Comparison of ENCODE assay signal across 11 cellular contexts in genomic region chr10:73937333-73938020, GRCh38. TPM values are rescaled to one million over a fixed set of nuclear protein-coding genes. Genes with fewer than 3 reads are reported as not detected.
DNase-seq lines count a peak whose midpoint lies in the region; ATAC-seq and TF ChIP-seq lines count a peak whose summit lies in the region.
"Had no signal": no experiment of that assay in that cellular context is flagged by ENCODE, and none has a peak within 500 bp of the region (broad histone marks: within the 10 kb centered on the region; RNA-seq: fewer than 3 reads in every experiment).

No MANE protein-coding gene starts in this region.

- intact Hi-C loops in MCF 10A (cut with micrococcal nuclease), result no loop called here
- intact Hi-C loops in heart left ventricle (cut with DNase I), result loop anchor here in 1 of 10 donors (2.0 kb wide), 1 partner anchor 29 kb away; no protein-coding TSS in a partner anchor
- intact Hi-C loops in activated CD4-positive, alpha-beta T cell treated with anti-CD3 and anti-CD28 coated beads for 36 hours (cut with DNase I, micrococcal nuclease), result no loop called here

- H3K4me1 Mint-ChIP-seq in MCF 10A (ENCODE audit: insufficient read depth, unreplicated experiment), result peaks cover 34% of the 10 kb centered on the region
- peaks cover 10% of the 10 kb centered on the region for H3K4me1 Mint-ChIP-seq in activated CD4-positive, alpha-beta T cell treated with anti-CD3 and anti-CD28 coated beads for 36 hours

- H3K4me3 ChIP-seq in heart left ventricle (no peak overlapping the region), skeletal muscle cell (ENCODE audit: low read depth, low read length) (no peak overlapping the region)

- peak overlapping the region; percentile 93 for H3K27ac Mint-ChIP-seq in MCF 10A (ENCODE audit: low read depth, unreplicated experiment)
- H3K27ac Mint-ChIP-seq in activated CD4-positive, alpha-beta T cell treated with anti-CD3 and anti-CD28 coated beads for 36 hours, result no peak overlapping the region

- POLR2A ChIA-PET in MCF 10A (lab: Yijun Ruan, JAX), result interaction anchor here (0.6 to 19.2 kb wide), 3 partner anchors 16 to 49 kb away, joined by 3 to 361 read pairs (median 5); no protein-coding TSS in a partner anchor
- POLR2A ChIA-PET in activated CD4-positive, alpha-beta T cell treated with anti-CD3 and anti-CD28 coated beads for 36 hours (lab: Charles Lee), result interaction anchor here (0.6 to 0.9 kb wide), 2 partner anchors 51 to 211 kb away, joined by 4 to 5 read pairs; no protein-coding TSS in a partner anchor

- DNase-seq in GM03348 (ENCODE audit: low spot score), result peak; percentile 12
- DNase-seq in MCF 10A (ENCODE audit: unreplicated experiment), result peak; percentile 13
- peak in 4 of 5 donors; percentile 74 to 80 (median 74) for DNase-seq in heart left ventricle
- peak; percentile 42 for DNase-seq in skeletal muscle cell (ENCODE audit: low read depth)
- DNase-seq in NCI-H774 (lab: John Stamatoyannopoulos, UW), result no peak
- no peak for DNase-seq in stimulated activated CD4-positive, alpha-beta T cell treated with anti-CD3 and anti-CD28 coated beads, Interleukin-2, amount 100 ng/mL, for 24 hours
- no peak for DNase-seq in activated CD4-positive, alpha-beta T cell treated with anti-CD3 and anti-CD28 coated beads for 36 hours
- DNase-seq: activated CD4-positive, CD25-positive, alpha-beta regulatory T cell treated with anti-CD3 and anti-CD28 coated beads, Interleukin-2, amount 50 U/mL, for 72 hours; islet precursor cell; NCI-H2029 had no signal

- H3K27me3 ChIP-seq in heart left ventricle, result no peaks in the 10 kb centered on the region

- no peaks in the 10 kb centered on the region for H3K9me3 ChIP-seq in heart left ventricle

- H3K27me3 Mint-ChIP-seq in MCF 10A (ENCODE audit: insufficient read depth, unreplicated experiment), result no peaks in the 10 kb centered on the region
- H3K27me3 Mint-ChIP-seq in activated CD4-positive, alpha-beta T cell treated with anti-CD3 and anti-CD28 coated beads for 36 hours, result no peaks in the 10 kb centered on the region

- H3K9me3 Mint-ChIP-seq in MCF 10A (ENCODE audit: unreplicated experiment), result no peaks in the 10 kb centered on the region
- no peaks in the 10 kb centered on the region for H3K9me3 Mint-ChIP-seq in activated CD4-positive, alpha-beta T cell treated with anti-CD3 and anti-CD28 coated beads for 36 hours (ENCODE audit: low read depth)

- H3K36me3 ChIP-seq in heart left ventricle, result no peaks in the 10 kb centered on the region

- peak; percentile 45 to 88 (median 73) for ATAC-seq in heart left ventricle
- ATAC-seq in HG02840 (IDR thresholded peaks at IDR 0.05; ENCODE audit: low FRiP score, unreplicated experiment), result no peak
- ATAC-seq in activated CD4-positive, alpha-beta T cell treated with anti-CD3 and anti-CD28 coated beads for 36 hours, result no peak

- BruUV-seq in MCF 10A (replicated peaks; lab: Mats Ljungman, UMichigan), result no TSS peak

- TF ChIP-seq CTCF in MCF 10A (IDR thresholded peaks at IDR 0.05; ENCODE audit: unreplicated experiment), result no peak
- no peak for TF ChIP-seq CTCF in heart left ventricle (IDR thresholded peaks at IDR 0.05)

- CTCF ChIA-PET in MCF 10A (lab: Yijun Ruan, JAX), result interaction anchor here (0.6 to 24.2 kb wide), 5 partner anchors 53 to 200 kb away, joined by 3 to 658 read pairs (median 3); partner anchors contain the start of gene CAMK2G
- CTCF ChIA-PET in activated CD4-positive, alpha-beta T cell treated with anti-CD3 and anti-CD28 coated beads for 36 hours (lab: Charles Lee), result interaction anchor here (0.7 to 21.4 kb wide), 6 partner anchors 8 to 89 kb away, joined by 3 to 375 read pairs (median 3); no protein-coding TSS in a partner anchor

- H3K36me3 Mint-ChIP-seq in MCF 10A (ENCODE audit: insufficient read depth, unreplicated experiment), result no peaks in the 10 kb centered on the region
- no peaks in the 10 kb centered on the region for H3K36me3 Mint-ChIP-seq in activated CD4-positive, alpha-beta T cell treated with anti-CD3 and anti-CD28 coated beads for 36 hours (ENCODE audit: low read depth)

- TF ChIP-seq POLR2A in heart left ventricle (IDR thresholded peaks at IDR 0.05), result no peak

- H3K4me3 Mint-ChIP-seq in MCF 10A (ENCODE audit: unreplicated experiment), result no peak overlapping the region
- no peak overlapping the region for H3K4me3 Mint-ChIP-seq in activated CD4-positive, alpha-beta T cell treated with anti-CD3 and anti-CD28 coated beads for 36 hours

- peak overlapping the region; percentile 56 to 90 (median 82) for H3K27ac ChIP-seq in heart left ventricle

- peaks cover 0 to 57% (median 35%) of the 10 kb centered on the region in 12 donors for H3K4me1 ChIP-seq in heart left ventricle

- WGBS in heart left ventricle, 4 donors, result 60 to 70% (median 61%) methylated on average over 4 of the region's 4 CpGs

RNA-seq across cellular contexts. Expression of gene PLAU, which starts 26.5 kb away (rescaled TPM):
- total RNA-seq in MCF 10A (2022) (17.3 and 30.6 TPM in 2 replicates), heart left ventricle (10 to 100 TPM in 5 of 9 donors, 1 to 10 TPM in 4; 7.8 to 68.1 (median 10.3) TPM)
- polyA plus RNA-seq in heart left ventricle, result 10 to 100 TPM in 1 of 2 donors, 1 to 10 TPM in 1; 3.3 to 11.8 TPM
- under 1 TPM in 1 of 2 experiments, not detected in 1; 0.16 TPM for total RNA-seq in activated CD4-positive, alpha-beta T cell treated with anti-CD3 and anti-CD28 coated beads for 36 hours

Comparison
In these comparisons a context has a peak if more than half of its experiments do, and no peak if none do; other contexts are left out.
1. DNase-seq: peak in GM03348 (single experiment), MCF 10A (single experiment), heart left ventricle (4 of 5) and skeletal muscle cell (single experiment); none in NCI-H774 (single experiment), stimulated activated CD4-positive, alpha-beta T cell treated with anti-CD3 and anti-CD28 coated beads, Interleukin-2, amount 100 ng/mL, for 24 hours (0 of 2) and activated CD4-positive, alpha-beta T cell treated with anti-CD3 and anti-CD28 coated beads for 36 hours (single experiment).
2. ATAC-seq: peak in heart left ventricle (4 of 4); none in HG02840 (single experiment) and activated CD4-positive, alpha-beta T cell treated with anti-CD3 and anti-CD28 coated beads for 36 hours (single experiment).
3. RNA of gene PLAU, which starts 26.5 kb away (total RNA-seq): 17.3 to 30.6 TPM in MCF 10A and 7.8 to 68.1 TPM in heart left ventricle; 0.16 TPM in activated CD4-positive, alpha-beta T cell treated with anti-CD3 and anti-CD28 coated beads for 36 hours; every median in the first group is over 4 times any median in the second.